ENCODE assay signal across 28 cellular contexts in genomic region chr2:193112986-193113385, GRCh38.
"Had no signal": no experiment of that assay in that cellular context is flagged by ENCODE, and none has a peak within 500 bp of the region (broad histone marks: within the 10 kb centered on the region; RNA-seq: fewer than 3 reads in every experiment).

No MANE protein-coding gene starts in this region.

- ATAC-seq: heart right ventricle; left cardiac atrium; left lung; mucosa of descending colon; natural killer cell treated with Interleukin-12 subunit alpha and Interleukin-12 subunit beta and Interleukin-15 and Interleukin-18, amount 100 ng/mL, for 72 hours; pancreas; right lobe of liver; stimulated activated naive B cell treated with anti-CD40 and anti-IgM and Interleukin-4, amounts not matched to agents 10 μg/mL and 1 μg/mL and 100 μg/mL, for 72 hours had no signal

- H3K27me3 ChIP-seq: colonic mucosa, esophagus squamous epithelium, heart right ventricle, left lung, pancreas, right lobe of liver, tibial nerve, upper lobe of left lung, uterus had no signal

- H3K4me3 ChIP-seq: colonic mucosa, esophagus squamous epithelium, heart right ventricle, left lung, mucosa of descending colon, pancreas, right lobe of liver, thoracic aorta, tibial nerve, upper lobe of left lung, uterus had no signal

- H3K4me3 Mint-ChIP-seq: dendritic cell treated with granulocyte-macrophage colony-stimulating factor and Interleukin-4, amounts not matched to agents 40 ng/mL and 50 ng/mL, for 4 days; mesothelial cell of epicardium; naive B cell; natural killer cell treated with Interleukin-12 subunit alpha and Interleukin-12 subunit beta and Interleukin-15 and Interleukin-18, amount 100 ng/mL, for 72 hours; stimulated activated naive B cell treated with anti-CD40 and anti-IgM and Interleukin-4, amounts not matched to agents 10 μg/mL and 1 μg/mL and 100 μg/mL, for 72 hours; stimulated activated naive CD8-positive, alpha-beta T cell treated with anti-CD3 and anti-CD28 coated beads, Interleukin-15, Interleukin-2, amounts not matched to agents 100 ng/mL and 50 ng/mL, for 24 hours had no signal

- H3K27ac Mint-ChIP-seq: dendritic cell treated with granulocyte-macrophage colony-stimulating factor and Interleukin-4, amounts not matched to agents 40 ng/mL and 50 ng/mL, for 4 days; mesothelial cell of epicardium; natural killer cell treated with Interleukin-12 subunit alpha and Interleukin-12 subunit beta and Interleukin-15 and Interleukin-18, amount 100 ng/mL, for 72 hours; stimulated activated naive B cell treated with anti-CD40 and anti-IgM and Interleukin-4, amounts not matched to agents 10 μg/mL and 1 μg/mL and 100 μg/mL, for 72 hours; stimulated activated naive CD8-positive, alpha-beta T cell treated with anti-CD3 and anti-CD28 coated beads, Interleukin-15, Interleukin-2, amounts not matched to agents 100 ng/mL and 50 ng/mL, for 24 hours had no signal

- H3K36me3 ChIP-seq: colonic mucosa, esophagus squamous epithelium, heart right ventricle, left lung, pancreas, right lobe of liver, thoracic aorta, tibial nerve, upper lobe of left lung, uterus had no signal

- H3K27me3 Mint-ChIP-seq: dendritic cell treated with granulocyte-macrophage colony-stimulating factor and Interleukin-4, amounts not matched to agents 40 ng/mL and 50 ng/mL, for 4 days; naive B cell; natural killer cell treated with Interleukin-12 subunit alpha and Interleukin-12 subunit beta and Interleukin-15 and Interleukin-18, amount 100 ng/mL, for 72 hours; stimulated activated naive B cell treated with anti-CD40 and anti-IgM and Interleukin-4, amounts not matched to agents 10 μg/mL and 1 μg/mL and 100 μg/mL, for 72 hours; stimulated activated naive CD8-positive, alpha-beta T cell treated with anti-CD3 and anti-CD28 coated beads, Interleukin-15, Interleukin-2, amounts not matched to agents 100 ng/mL and 50 ng/mL, for 24 hours had no signal

- H3K4me1 ChIP-seq: colonic mucosa, esophagus squamous epithelium, heart right ventricle, left lung, pancreas, right lobe of liver, tibial nerve, upper lobe of left lung, uterus had no signal

- H3K4me1 Mint-ChIP-seq: mesothelial cell of epicardium; naive B cell; stimulated activated naive B cell treated with anti-CD40 and anti-IgM and Interleukin-4, amounts not matched to agents 10 μg/mL and 1 μg/mL and 100 μg/mL, for 72 hours had no signal

- H3K9me3 ChIP-seq: colonic mucosa, esophagus squamous epithelium, left lung, mucosa of descending colon, pancreas, right lobe of liver, thoracic aorta, tibial nerve, upper lobe of left lung, uterus had no signal

- H3K27ac ChIP-seq: colonic mucosa, esophagus squamous epithelium, heart right ventricle, left lung, pancreas, right lobe of liver, thoracic aorta, tibial nerve, upper lobe of left lung, uterus had no signal

- H3K9me3 Mint-ChIP-seq: dendritic cell treated with granulocyte-macrophage colony-stimulating factor and Interleukin-4, amounts not matched to agents 40 ng/mL and 50 ng/mL, for 4 days; mesothelial cell of epicardium; naive B cell; natural killer cell treated with Interleukin-12 subunit alpha and Interleukin-12 subunit beta and Interleukin-15 and Interleukin-18, amount 100 ng/mL, for 72 hours; stimulated activated naive B cell treated with anti-CD40 and anti-IgM and Interleukin-4, amounts not matched to agents 10 μg/mL and 1 μg/mL and 100 μg/mL, for 72 hours; stimulated activated naive CD8-positive, alpha-beta T cell treated with anti-CD3 and anti-CD28 coated beads, Interleukin-15, Interleukin-2, amounts not matched to agents 100 ng/mL and 50 ng/mL, for 24 hours had no signal

- DNase-seq: colonic mucosa; effector memory CD4-positive, alpha-beta T cell; erythroblast; esophagus squamous epithelium; foreskin melanocyte; glutamatergic neuron; heart right ventricle; hippocampal formation; left cardiac atrium; left lung; mesenchymal stem cell; mucosa of descending colon; naive B cell; occipital lobe; pancreas; right lobe of liver; small intestine; stimulated activated CD4-positive, alpha-beta T cell treated with anti-CD3 and anti-CD28 coated beads, Interleukin-15, amount 100 ng/mL, for 24 hours; stimulated activated CD4-positive, alpha-beta T cell treated with anti-CD3 and anti-CD28 coated beads, Interleukin-2, amount 100 ng/mL, for 48 hours; stimulated activated naive B cell treated with anti-CD40 and anti-IgM and Interleukin-4, amounts not matched to agents 10 μg/mL and 1 μg/mL and 100 μg/mL, for 72 hours; upper lobe of left lung; uterus had no signal

- H3K36me3 Mint-ChIP-seq: mesothelial cell of epicardium; naive B cell; natural killer cell treated with Interleukin-12 subunit alpha and Interleukin-12 subunit beta and Interleukin-15 and Interleukin-18, amount 100 ng/mL, for 72 hours; stimulated activated naive B cell treated with anti-CD40 and anti-IgM and Interleukin-4, amounts not matched to agents 10 μg/mL and 1 μg/mL and 100 μg/mL, for 72 hours had no signal
